In genomic region chr1:111559736-111560279, GRCh38 we compare ENCODE assay signal across 19 cellular contexts. TPM values are rescaled to one million over a fixed set of nuclear protein-coding genes. Genes with fewer than 3 reads are reported as not detected.
DNase-seq lines count a peak whose midpoint lies in the region; ATAC-seq and TF ChIP-seq lines count a peak whose summit lies in the region.
"Had no signal": no experiment of that assay in that cellular context is flagged by ENCODE, and none has a peak within 500 bp of the region (broad histone marks: within the 10 kb centered on the region; RNA-seq: fewer than 3 reads in every experiment).

No MANE protein-coding gene starts in this region.

- H3K9ac ChIP-seq in mammary epithelial cell (ENCODE audit: insufficient read depth, low read length), result no peak overlapping the region

- TF ChIP-seq POLR2A in breast epithelium (IDR thresholded peaks at IDR 0.05), result no peak

- H3K27ac ChIP-seq in mammary epithelial cell (ENCODE audit: insufficient read depth, low read depth, low read length) (no peak overlapping the region), breast epithelium (no peak overlapping the region), upper lobe of right lung (no peak overlapping the region)
- H3K27ac ChIP-seq: ascending aorta had no signal

- BruUV-seq in mammary epithelial cell (replicated peaks; lab: Mats Ljungman, UMichigan), result no TSS peak

- CTCF ChIA-PET in mammary epithelial cell (lab: Charles Lee; ENCODE audit: low non-redundant PET), result no interaction called here

- no peak overlapping the region for H3K4me2 ChIP-seq in mammary epithelial cell (ENCODE audit: insufficient read depth, low read depth, low read length)

- H3K79me2 ChIP-seq in mammary epithelial cell (ENCODE audit: insufficient read depth, low read length), result no peaks in the 10 kb centered on the region

- TF ChIP-seq CTCF in mammary epithelial cell (conservative IDR thresholded peaks at IDR 0.05 in 1 of 2, IDR thresholded peaks at IDR 0.05 in 1 of 2; ENCODE audit: extremely low read depth in 1 of 2, insufficient read depth in 1 of 2, low read depth in 1 of 2, low read length in 2 of 2) (no peak), breast epithelium (IDR thresholded peaks at IDR 0.05) (no peak), astrocyte of the spinal cord (IDR thresholded peaks at IDR 0.05; ENCODE audit: low read depth, low read length) (no peak), upper lobe of right lung (IDR thresholded peaks at IDR 0.05) (no peak)

- peak; percentile 44 for DNase-seq in mammary epithelial cell
- no peak for DNase-seq in breast epithelium (ENCODE audit: low spot score in 2 of 2)
- peak; percentile 59 for DNase-seq in astrocyte of the spinal cord (ENCODE audit: low read depth, low spot score)
- DNase-seq in kidney glomerular epithelial cell (lab: John Stamatoyannopoulos, UW), result peak; percentile 93
- DNase-seq in upper lobe of right lung, result no peak
- DNase-seq in dermis blood vessel endothelial cell, result no peak
- DNase-seq in H7, result no peak
- DNase-seq: 8988T; activated CD4-positive, alpha-beta memory T cell treated with anti-CD3 and anti-CD28 coated beads, Interleukin-2, amount 10 ng/mL, durations not matched to agents 7 days and 5 days; CD4-positive, CD25-positive, alpha-beta regulatory T cell; DND-41; effector CD8-positive, alpha-beta T cell; H9; immature natural killer cell; KBM-7; mucosa of descending colon; occipital lobe had no signal

- H3K4me3 ChIP-seq in mammary epithelial cell (replicated peaks in 1 of 3; ENCODE audit: insufficient read depth in 1 of 3, low read depth in 2 of 3, low read length in 3 of 3) (no peak overlapping the region), breast epithelium (no peak overlapping the region), astrocyte of the spinal cord (ENCODE audit: low read depth, low read length) (no peak overlapping the region), upper lobe of right lung (no peak overlapping the region), H7 (ENCODE audit: insufficient read depth, low read depth, low read length) (no peak overlapping the region)
- H3K4me3 ChIP-seq: ascending aorta, mucosa of descending colon had no signal

- dilution Hi-C loops in mammary epithelial cell (cut with HindIII; ENCODE audit: low sequenced_read_pairs), result loop anchor here (5.0 kb wide), 1 partner anchor 47 kb away; no protein-coding TSS in a partner anchor

- H3K9me3 ChIP-seq in mammary epithelial cell (replicated peaks; ENCODE audit: insufficient read depth, low read length), result no peaks in the 10 kb centered on the region
- H3K9me3 ChIP-seq in breast epithelium, result no peaks in the 10 kb centered on the region
- H3K9me3 ChIP-seq in upper lobe of right lung, result no peaks in the 10 kb centered on the region
- H3K9me3 ChIP-seq: ascending aorta, mucosa of descending colon had no signal

- peaks cover 20% of the 10 kb centered on the region for H3K4me1 ChIP-seq in mammary epithelial cell (ENCODE audit: insufficient read depth, low read length)
- H3K4me1 ChIP-seq in breast epithelium, result no peaks in the 10 kb centered on the region
- no peaks in the 10 kb centered on the region for H3K4me1 ChIP-seq in upper lobe of right lung
- H3K4me1 ChIP-seq: ascending aorta had no signal

- in situ Hi-C loops in mammary epithelial cell (cut with MboI; ENCODE audit: low sequenced_read_pairs in 2 of 2), result no loop called here
- in situ Hi-C loops in astrocyte of the spinal cord (cut with HindIII; ENCODE audit: low sequenced_read_pairs), result no loop called here

- 69% methylated on average over 3 of the region's 3 CpGs for WGBS in mammary epithelial cell (ENCODE audit: low coverage, missing lambda C conversion rate)

- intact Hi-C loops in mammary epithelial cell (cut with micrococcal nuclease), result no loop called here
- intact Hi-C loops in breast epithelium (cut with DNase I; ENCODE audit: low total_unique reads), result no loop called here
- intact Hi-C loops in upper lobe of right lung (cut with DNase I), result no loop called here

- ATAC-seq in upper lobe of right lung (peak; percentile 49), HG03045 (IDR thresholded peaks at IDR 0.05; ENCODE audit: unreplicated experiment) (no peak)
- ATAC-seq: mucosa of descending colon had no signal

- H2AFZ ChIP-seq in mammary epithelial cell (ENCODE audit: low read depth, low read length), result no peak overlapping the region

- H3K27me3 ChIP-seq in mammary epithelial cell (ENCODE audit: insufficient read depth, low read length) (no peaks in the 10 kb centered on the region), breast epithelium (no peaks in the 10 kb centered on the region), upper lobe of right lung (no peaks in the 10 kb centered on the region), H7 (ENCODE audit: control insufficient read depth, insufficient read depth, low read length) (no peaks in the 10 kb centered on the region)
- H3K27me3 ChIP-seq: ascending aorta had no signal

- H3K36me3 ChIP-seq in mammary epithelial cell (ENCODE audit: insufficient read depth, low read length), result no peaks in the 10 kb centered on the region
- no peaks in the 10 kb centered on the region for H3K36me3 ChIP-seq in breast epithelium
- no peaks in the 10 kb centered on the region for H3K36me3 ChIP-seq in upper lobe of right lung
- no peaks in the 10 kb centered on the region for H3K36me3 ChIP-seq in H7 (replicated peaks; ENCODE audit: control insufficient read depth, insufficient read depth, low read length)
- H3K36me3 ChIP-seq: ascending aorta had no signal

- H4K20me1 ChIP-seq in mammary epithelial cell (ENCODE audit: insufficient read depth, low read length), result no peaks in the 10 kb centered on the region

RNA-seq across cellular contexts. Expression of gene ADORA3, which starts 56.4 kb away (rescaled TPM):
- not detected for total RNA-seq in mammary epithelial cell
- not detected for polyA plus RNA-seq in mammary epithelial cell
- polyA minus RNA-seq in mammary epithelial cell, result not detected
- total RNA-seq in breast epithelium, result 10 to 100 TPM in 2 of 3 donors, 1 to 10 TPM in 1; 9.5 to 13.8 (median 13.2) TPM
- 9.3 TPM for total RNA-seq in upper lobe of right lung
- total RNA-seq in dermis blood vessel endothelial cell, result not detected in 2 replicates
- not detected in 2 replicates for total RNA-seq in H7 (2014; rRNA removed; shearing (Covaris generic))
- total RNA-seq: CD4-positive, CD25-positive, alpha-beta regulatory T cell; H9 had no signal
- polyA plus RNA-seq: CD4-positive, CD25-positive, alpha-beta regulatory T cell had no signal

RNA-seq across cellular contexts. Expression of gene TMIGD3, which starts 56.4 kb away (rescaled TPM):
- total RNA-seq in mammary epithelial cell, result not detected
- polyA plus RNA-seq in mammary epithelial cell, result not detected
- polyA minus RNA-seq in mammary epithelial cell, result not detected
- 10 to 100 TPM in 1 of 3 donors, 1 to 10 TPM in 2; 5.9 to 14.6 (median 10.0) TPM for total RNA-seq in breast epithelium
- 5.1 TPM for total RNA-seq in upper lobe of right lung
- total RNA-seq in dermis blood vessel endothelial cell, result not detected in 2 replicates
- 0.17 TPM in 1 of 2 replicates, not detected in the other for total RNA-seq in H7 (2014; rRNA removed; shearing (Covaris generic))
- total RNA-seq: activated CD4-positive, alpha-beta memory T cell treated with anti-CD3 and anti-CD28 coated beads, Interleukin-2, amount 10 ng/mL, durations not matched to agents 7 days and 5 days; CD4-positive, CD25-positive, alpha-beta regulatory T cell; H9 had no signal
- polyA plus RNA-seq: CD4-positive, CD25-positive, alpha-beta regulatory T cell; immature natural killer cell had no signal

RNA-seq across cellular contexts. Expression of gene RAP1A, which starts 59.8 kb away (rescaled TPM):
- total RNA-seq in mammary epithelial cell, result 10 to 100 TPM; 20.8 to 58.8 TPM
- 28.1 TPM for polyA plus RNA-seq in mammary epithelial cell
- polyA minus RNA-seq in mammary epithelial cell, result 47.9 TPM
- 10 to 100 TPM; 45.9 to 72.8 (median 54.9) TPM for total RNA-seq in breast epithelium
- 118 TPM for total RNA-seq in upper lobe of right lung
- 21.1 and 49.1 TPM in 2 replicates for total RNA-seq in dermis blood vessel endothelial cell
- 20.6 and 22.7 TPM in 2 replicates for total RNA-seq in H7 (2014; rRNA removed; shearing (Covaris generic))

Comparison
In these comparisons a context has a peak if more than half of its experiments do, and no peak if none do; other contexts are left out.
1. DNase-seq: peak in mammary epithelial cell (single experiment), astrocyte of the spinal cord (single experiment) and kidney glomerular epithelial cell (single experiment); none in breast epithelium (0 of 2), upper lobe of right lung (single experiment), dermis blood vessel endothelial cell (single experiment) and H7 (single experiment).